23 cellular contexts compared by ENCODE assay signal in the genomic region with DNA sequence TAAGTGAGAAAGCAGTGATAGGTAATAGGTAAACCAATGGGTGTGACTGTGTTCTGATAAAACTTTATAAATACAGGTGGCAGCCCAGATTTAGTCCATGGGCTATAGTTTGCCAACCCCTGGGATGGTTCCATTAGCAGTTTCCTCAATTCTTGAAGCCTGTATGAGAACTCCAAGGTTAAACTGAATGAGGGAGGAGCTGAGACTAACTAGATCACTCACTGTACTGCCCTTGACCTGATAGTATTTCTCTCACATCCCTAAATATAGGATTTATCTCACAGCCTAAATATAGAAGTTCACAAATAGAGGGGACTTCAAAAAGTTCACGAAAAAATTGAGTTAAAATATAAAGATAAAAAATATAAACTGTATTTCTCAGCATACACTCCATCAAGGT.
"Had no signal": no experiment of that assay in that cellular context is flagged by ENCODE, and none has a peak within 500 bp of the region (broad histone marks: within the 10 kb centered on the region; RNA-seq: fewer than 3 reads in every experiment).

No MANE protein-coding gene starts in this region.

- FAIRE-seq: endothelial cell of umbilical vein, pancreas had no signal

- H3K4me1 ChIP-seq: ascending aorta, left lung, pancreas, tibial nerve had no signal

- H3K27me3 ChIP-seq: ascending aorta, cardiac muscle cell, dorsolateral prefrontal cortex, left lung, pancreas, tibial nerve had no signal

- H3K9me3 ChIP-seq: ascending aorta, left lung, mucosa of descending colon, pancreas, tibial nerve had no signal

- H3K27ac ChIP-seq: ascending aorta, cardiac muscle cell, coronary artery, dorsolateral prefrontal cortex, left lung, pancreas, tibial nerve had no signal

- H3K36me3 ChIP-seq: ascending aorta, cardiac muscle cell, left lung, pancreas, tibial nerve had no signal

- ATAC-seq: left lung, mucosa of descending colon, pancreas had no signal

- DNase-seq: activated CD4-positive, alpha-beta T cell treated with anti-CD3 and anti-CD28 coated beads for 4 hours; activated CD4-positive, alpha-beta T cell treated with anti-CD3 and anti-CD28 coated beads, Interleukin-2, amount 50 U/mL, for 48 hours; activated CD8-positive, alpha-beta memory T cell treated with anti-CD3 and anti-CD28 coated beads for 24 hours; activated effector memory CD4-positive, alpha-beta T cell treated with Interleukin-2 at 50 U/mL for 16 hours; activated naive CD4-positive, alpha-beta T cell treated with anti-CD3 and anti-CD28 coated beads for 36 hours; activated naive CD8-positive, alpha-beta T cell treated with anti-CD3 and anti-CD28 coated beads for 36 hours; dorsolateral prefrontal cortex; effector memory CD4-positive, alpha-beta T cell; head of caudate nucleus; kidney glomerular epithelial cell; left lung; mucosa of descending colon; naive B cell; nucleus accumbens; pancreas; right cardiac atrium; stimulated activated CD4-positive, alpha-beta T cell treated with anti-CD3 and anti-CD28 coated beads, Interleukin-2, amount 100 ng/mL, for 48 hours; stimulated activated naive CD4-positive, alpha-beta T cell treated with Interleukin-2 at 50 U/mL for 16 hours had no signal

- H3K4me3 ChIP-seq: ascending aorta, cardiac muscle cell, coronary artery, dorsolateral prefrontal cortex, left lung, mucosa of descending colon, pancreas, tibial nerve had no signal
